In genomic region chr3:159829056-159829995, GRCh38 we compare ENCODE assay signal across 8 cellular contexts. TPM values are rescaled to one million over a fixed set of nuclear protein-coding genes. Genes with fewer than 3 reads are reported as not detected.
A peak's percentile ranks its signal among the peaks of the same experiment; 100 is the strongest.
DNase-seq lines count a peak whose midpoint lies in the region; ATAC-seq lines count a peak whose summit lies in the region.

No MANE protein-coding gene starts in this region.

- peak; percentile 74 for DNase-seq in GM04504 (ENCODE audit: low read depth)
- peak; percentile 53 for DNase-seq in NCI-H460 (ENCODE audit: extremely low read depth, low read depth)
- peak; percentile 62 to 78 for DNase-seq in dermis microvascular lymphatic vessel endothelial cell (ENCODE audit: low read depth in 2 of 2)
- peak; percentile 83 for DNase-seq in pons (ENCODE audit: low spot score)
- DNase-seq in hepatic stellate cell (ENCODE audit: low spot score), result no peak
- DNase-seq in HuH-7 (ENCODE audit: low spot score), result no peak
- no peak for DNase-seq in stimulated activated naive CD4-positive, alpha-beta T cell (lab: John Stamatoyannopoulos, UW)

- no peak for ATAC-seq in HG02588 (IDR thresholded peaks at IDR 0.05; ENCODE audit: unreplicated experiment)

RNA-seq across cellular contexts. Expression of gene SCHIP1, which starts 10.3 kb away (rescaled TPM):
- 0.35 and 1.9 TPM in 2 replicates for total RNA-seq in NCI-H460 (2014; rRNA removed; shearing (Covaris generic))
- 0.91 and 3.4 TPM in 2 replicates for polyA plus RNA-seq in NCI-H460 (2014; cell fraction: nucleus; rRNA removed)
- total RNA-seq in dermis microvascular lymphatic vessel endothelial cell, result 2.7 TPM in 2 replicates

Comparison
In these comparisons a context has a peak if more than half of its experiments do, and no peak if none do; other contexts are left out.
1. DNase-seq: peak in GM04504 (single experiment), NCI-H460 (single experiment), dermis microvascular lymphatic vessel endothelial cell (2 of 2) and pons (single experiment); none in hepatic stellate cell (single experiment), HuH-7 (single experiment) and stimulated activated naive CD4-positive, alpha-beta T cell (0 of 6).